In genomic region chr14:55802986-55803431, GRCh38 we compare ENCODE assay signal across 11 cellular contexts.
DNase-seq lines count a peak whose midpoint lies in the region; ATAC-seq and TF ChIP-seq lines count a peak whose summit lies in the region.
"Had no signal": no experiment of that assay in that cellular context is flagged by ENCODE, and none has a peak within 500 bp of the region (broad histone marks: within the 10 kb centered on the region; RNA-seq: fewer than 3 reads in every experiment).

No MANE protein-coding gene starts in this region.

- no peaks in the 10 kb centered on the region for H3K9me3 ChIP-seq in right atrium auricular region
- no peaks in the 10 kb centered on the region for H3K9me3 ChIP-seq in transverse colon
- H3K9me3 ChIP-seq: colonic mucosa, ovary had no signal

- H3K4me1 Mint-ChIP-seq in stimulated activated effector memory CD8-positive, alpha-beta T cell treated with anti-CD3 and anti-CD28 coated beads, Interleukin-12 subunit alpha, Interleukin-12 subunit beta, amount 100 ng/mL, for 72 hours: peaks cover 71% of the 10 kb centered on the region

- H3K4me3 Mint-ChIP-seq in stimulated activated effector memory CD8-positive, alpha-beta T cell treated with anti-CD3 and anti-CD28 coated beads, Interleukin-12 subunit alpha, Interleukin-12 subunit beta, amount 100 ng/mL, for 72 hours: peak overlapping the region; percentile 30
- H3K4me3 Mint-ChIP-seq: CD8-positive, alpha-beta T cell had no signal

- TF ChIP-seq CTCF in epithelial cell of proximal tubule (conservative IDR thresholded peaks at IDR 0.05; ENCODE audit: low read depth, low read length) (peak; percentile 57), right atrium auricular region (IDR thresholded peaks at IDR 0.05) (no peak), transverse colon (IDR thresholded peaks at IDR 0.05) (peak in 1 of 5 experiments; percentile 19)

- H3K27ac ChIP-seq in right atrium auricular region: no peak overlapping the region
- peak overlapping the region in 2 of 4 donors; percentile 27 to 41 for H3K27ac ChIP-seq in transverse colon
- H3K27ac ChIP-seq: colonic mucosa, ovary had no signal

- TF ChIP-seq EP300 in transverse colon (IDR thresholded peaks at IDR 0.05; ENCODE audit: low read depth): no peak

- DNase-seq in activated naive CD4-positive, alpha-beta T cell treated with Interleukin-2 at 50 U/mL for 16 hours: peak; percentile 17
- no peak for DNase-seq in activated naive CD4-positive, alpha-beta T cell (lab: John Stamatoyannopoulos, UW)
- DNase-seq in RPMI7951 (ENCODE audit: low read depth) (peak; percentile 21), epithelial cell of proximal tubule (ENCODE audit: low read depth) (peak; percentile 77), C1 segment of cervical spinal cord (lab: John Stamatoyannopoulos, UW) (no peak), right atrium auricular region (ENCODE audit: low spot score) (no peak), transverse colon (no peak)
- no peak for DNase-seq in stimulated activated effector memory CD8-positive, alpha-beta T cell treated with anti-CD3 and anti-CD28 coated beads, Interleukin-12 subunit alpha, Interleukin-12 subunit beta, amount 100 ng/mL, for 72 hours (ENCODE audit: low spot score in 2 of 2)
- DNase-seq: CD8-positive, alpha-beta T cell; colonic mucosa; ovary had no signal

- ATAC-seq in stimulated activated effector memory CD8-positive, alpha-beta T cell treated with anti-CD3 and anti-CD28 coated beads, Interleukin-12 subunit alpha, Interleukin-12 subunit beta, amount 100 ng/mL, for 72 hours: peak; percentile 86
- ATAC-seq: CD8-positive, alpha-beta T cell had no signal

- intact Hi-C loops in transverse colon (cut with DNase I; ENCODE audit: low total_unique reads): no loop called here

- in situ Hi-C loops in transverse colon (cut with MboI; ENCODE audit: low pct_ligation_motif_present in 1 of 4, low pct_unique_long_range_greater_than_20kb in 1 of 4, low sequenced_read_pairs in 3 of 4): no loop called here

- H3K27ac Mint-ChIP-seq in stimulated activated effector memory CD8-positive, alpha-beta T cell treated with anti-CD3 and anti-CD28 coated beads, Interleukin-12 subunit alpha, Interleukin-12 subunit beta, amount 100 ng/mL, for 72 hours: peak overlapping the region; percentile 73
- H3K27ac Mint-ChIP-seq: CD8-positive, alpha-beta T cell had no signal

- TF ChIP-seq POLR2A in transverse colon (IDR thresholded peaks at IDR 0.05): no peak

- H3K36me3 ChIP-seq in right atrium auricular region (no peaks in the 10 kb centered on the region), transverse colon (no peaks in the 10 kb centered on the region)
- H3K36me3 ChIP-seq: colonic mucosa, ovary had no signal

- H3K4me1 ChIP-seq in right atrium auricular region (peaks cover 0 to 24% of the 10 kb centered on the region in 2 donors), transverse colon (peaks cover 3 to 30% (median 19%) of the 10 kb centered on the region in 4 donors)
- H3K4me1 ChIP-seq: colonic mucosa had no signal

- peaks cover 8% of the 10 kb centered on the region for H3K9me3 Mint-ChIP-seq in stimulated activated effector memory CD8-positive, alpha-beta T cell treated with anti-CD3 and anti-CD28 coated beads, Interleukin-12 subunit alpha, Interleukin-12 subunit beta, amount 100 ng/mL, for 72 hours
- H3K9me3 Mint-ChIP-seq: CD8-positive, alpha-beta T cell had no signal

- no peaks in the 10 kb centered on the region for H3K36me3 Mint-ChIP-seq in stimulated activated effector memory CD8-positive, alpha-beta T cell treated with anti-CD3 and anti-CD28 coated beads, Interleukin-12 subunit alpha, Interleukin-12 subunit beta, amount 100 ng/mL, for 72 hours
- H3K36me3 Mint-ChIP-seq: CD8-positive, alpha-beta T cell had no signal

- H3K4me3 ChIP-seq in epithelial cell of proximal tubule (ENCODE audit: low read depth, low read length) (no peak overlapping the region), right atrium auricular region (no peak overlapping the region), transverse colon (no peak overlapping the region)
- H3K4me3 ChIP-seq: colonic mucosa, ovary had no signal

- H3K27me3 ChIP-seq in right atrium auricular region: no peaks in the 10 kb centered on the region
- H3K27me3 ChIP-seq in transverse colon: no peaks in the 10 kb centered on the region
- H3K27me3 ChIP-seq: colonic mucosa, ovary had no signal

Comparison
In these comparisons a context has a peak if more than half of its experiments do, and no peak if none do; other contexts are left out.
1. DNase-seq: peak in activated naive CD4-positive, alpha-beta T cell treated with Interleukin-2 at 50 U/mL for 16 hours (single experiment), RPMI7951 (single experiment) and epithelial cell of proximal tubule (single experiment); none in activated naive CD4-positive, alpha-beta T cell (0 of 4), stimulated activated effector memory CD8-positive, alpha-beta T cell treated with anti-CD3 and anti-CD28 coated beads, Interleukin-12 subunit alpha, Interleukin-12 subunit beta, amount 100 ng/mL, for 72 hours (0 of 2), C1 segment of cervical spinal cord (0 of 14), right atrium auricular region (single experiment) and transverse colon (single experiment).